21 cellular contexts compared by ENCODE assay signal in genomic region chr16:85735946-85736345, GRCh38.
DNase-seq lines count a peak whose midpoint lies in the region; ATAC-seq and TF ChIP-seq lines count a peak whose summit lies in the region.
"Had no signal": no experiment of that assay in that cellular context is flagged by ENCODE, and none has a peak within 500 bp of the region (broad histone marks: within the 10 kb centered on the region; RNA-seq: fewer than 3 reads in every experiment).

No MANE protein-coding gene starts in this region.

- no peak for DNase-seq in activated naive CD4-positive, alpha-beta T cell (lab: John Stamatoyannopoulos, UW)
- peak; percentile 51 for DNase-seq in NB4 (ENCODE audit: low read depth)
- no peak for DNase-seq in epithelial cell of prostate (ENCODE audit: low read depth, low spot score)
- DNase-seq in stimulated activated naive CD8-positive, alpha-beta T cell treated with anti-CD3 and anti-CD28 coated beads, Interleukin-15, Interleukin-2, amounts not matched to agents 100 U/mL and 50 U/mL, for 24 hours, result no peak
- DNase-seq in NCI-H524 treated with DMSO at 0.1 percent for 48 hours (lab: John Stamatoyannopoulos, UW), result no peak
- DNase-seq in stimulated activated CD4-positive, alpha-beta T cell treated with anti-CD3 and anti-CD28 coated beads, Interleukin-1b, Interleukin-23, amount 100 ng/mL, for 48 hours, result no peak
- DNase-seq in NCI-H345 (lab: John Stamatoyannopoulos, UW), result no peak
- DNase-seq: activated CD4-positive, alpha-beta T cell treated with anti-CD3 and anti-CD28 coated beads for 1 hour; adrenal gland; head of caudate nucleus; KBM-7; NCI-H1694 treated with DMSO at 0.1 percent for 48 hours; NCI-H748 treated with DMSO at 0.1 percent for 48 hours; OCI-M1; SIG-M5; uterus had no signal

- H3K27me3 Mint-ChIP-seq in activated naive CD4-positive, alpha-beta T cell treated with anti-CD3 and anti-CD28 coated beads, Interleukin-2, amount 50 U/mL, for 24 hours, result no peaks in the 10 kb centered on the region

- peak overlapping the region; percentile 11 for H3K27ac ChIP-seq in epithelial cell of prostate
- H3K27ac ChIP-seq: adrenal gland, breast epithelium, suprapubic skin, uterus had no signal

- TF ChIP-seq POLR2A in NB4 (IDR thresholded peaks at IDR 0.05; ENCODE audit: extremely low read depth, insufficient read length), result no peak

- peak; percentile 10 for ATAC-seq in stimulated activated naive CD8-positive, alpha-beta T cell treated with anti-CD3 and anti-CD28 coated beads, Interleukin-15, Interleukin-2, amounts not matched to agents 100 U/mL and 50 U/mL, for 24 hours
- ATAC-seq: left lobe of liver, sciatic nerve had no signal

- peaks cover 29% of the 10 kb centered on the region for H3K4me1 Mint-ChIP-seq in activated naive CD4-positive, alpha-beta T cell treated with anti-CD3 and anti-CD28 coated beads, Interleukin-2, amount 50 U/mL, for 24 hours

- H3K27ac Mint-ChIP-seq in activated naive CD4-positive, alpha-beta T cell treated with anti-CD3 and anti-CD28 coated beads, Interleukin-2, amount 50 U/mL, for 24 hours, result peak overlapping the region; percentile 59

- no peaks in the 10 kb centered on the region for H3K36me3 Mint-ChIP-seq in activated naive CD4-positive, alpha-beta T cell treated with anti-CD3 and anti-CD28 coated beads, Interleukin-2, amount 50 U/mL, for 24 hours

- no peaks in the 10 kb centered on the region for H3K9me3 Mint-ChIP-seq in activated naive CD4-positive, alpha-beta T cell treated with anti-CD3 and anti-CD28 coated beads, Interleukin-2, amount 50 U/mL, for 24 hours

- no peak for TF ChIP-seq CTCF in NB4 (IDR thresholded peaks at IDR 0.05; ENCODE audit: low read depth, low read length)

- H3K4me3 Mint-ChIP-seq in activated naive CD4-positive, alpha-beta T cell treated with anti-CD3 and anti-CD28 coated beads, Interleukin-2, amount 50 U/mL, for 24 hours, result peak overlapping the region; percentile 74

- no peak overlapping the region for H3K4me3 ChIP-seq in NB4 (ENCODE audit: low read depth, low read length)
- H3K4me3 ChIP-seq: adrenal gland, breast epithelium, suprapubic skin, uterus had no signal
